8 cellular contexts compared by ENCODE assay signal in genomic region chr15:92903956-92904831, GRCh38. TPM values are rescaled to one million over a fixed set of nuclear protein-coding genes. Genes with fewer than 3 reads are reported as not detected.
DNase-seq lines count a peak whose midpoint lies in the region; ATAC-seq lines count a peak whose summit lies in the region.

No MANE protein-coding gene starts in this region.

- H4K8ac ChIP-seq in mesendoderm (ENCODE audit: low read depth, low read length) = no peak overlapping the region

- H2BK120ac ChIP-seq in mesendoderm (ENCODE audit: low read depth, low read length) = no peak overlapping the region

- H3K27ac ChIP-seq in mesendoderm (ENCODE audit: low read depth, low read length) = peak overlapping the region; percentile 91

- peak overlapping the region; percentile 76 for H3K18ac ChIP-seq in mesendoderm (ENCODE audit: low read length)

- no peak overlapping the region for H2BK15ac ChIP-seq in mesendoderm (replicated peaks; ENCODE audit: low read depth)

- no peak overlapping the region for H3K23ac ChIP-seq in mesendoderm (ENCODE audit: low read length)

- H3K79me1 ChIP-seq in mesendoderm (ENCODE audit: low read length) = no peaks in the 10 kb centered on the region

- no CpG with 5 or more reads among the region's 50 CpGs for WGBS in mesendoderm (ENCODE audit: extremely low coverage, insufficient coverage, low lambda C conversion rate)

- in situ Hi-C loops in Caki2 (cut with HindIII; ENCODE audit: low pct_unique_long_range_greater_than_20kb, low sequenced_read_pairs) = loop anchor here (25.0 kb wide), 1 partner anchor 92 kb away; no protein-coding TSS in a partner anchor

- peaks cover 70% of the 10 kb centered on the region for H3K79me2 ChIP-seq in mesendoderm (ENCODE audit: control insufficient read depth, insufficient read depth, low read length)

- peaks cover 23% of the 10 kb centered on the region for H3K4me1 ChIP-seq in endocrine pancreas (ENCODE audit: control insufficient read depth, insufficient read depth, low read length)
- peaks cover 10% of the 10 kb centered on the region for H3K4me1 ChIP-seq in mesendoderm (ENCODE audit: control insufficient read depth, low read depth, low read length)

- H3K9ac ChIP-seq in endocrine pancreas (ENCODE audit: control insufficient read depth, insufficient read depth, low read length) (peak overlapping the region; percentile 88), mesendoderm (ENCODE audit: low read length) (peak overlapping the region; percentile 83)

- DNase-seq in Caki2 (ENCODE audit: low read depth) (peak; percentile 100), HUDEP-2 (lab: John Stamatoyannopoulos, UW; ENCODE audit: unreplicated experiment in 76 of 76) (peak; percentile 72 to 99 (median 97)), NOMO-1 treated with dmso at 0.1 percent for 144 hours (lab: John Stamatoyannopoulos, UW; ENCODE audit: unreplicated experiment) (peak; percentile 99), mesendoderm (peak; percentile 99)
- DNase-seq in activated CD8-positive, alpha-beta memory T cell treated with anti-CD3 and anti-CD28 coated beads, Interleukin-2, amount 50 U/mL, for 1 hour (ENCODE audit: extremely low read depth) = peak; percentile 91
- peak; percentile 99 for DNase-seq in stimulated activated CD8-positive, alpha-beta memory T cell treated with anti-CD3 and anti-CD28 coated beads, Interleukin-12 subunit alpha, Interleukin-12 subunit beta, amount 100 ng/mL, for 4 hours (ENCODE audit: low read depth)

- no peak overlapping the region for H4K5ac ChIP-seq in mesendoderm (ENCODE audit: low read length)

- no peak overlapping the region for H2AK5ac ChIP-seq in mesendoderm (ENCODE audit: low read length)

- H3K36me3 ChIP-seq in endocrine pancreas (ENCODE audit: control insufficient read depth, insufficient read depth, low read length) (peaks cover 6% of the 10 kb centered on the region), mesendoderm (ENCODE audit: control insufficient read depth, insufficient read depth, low read length) (no peaks in the 10 kb centered on the region)

- H3K27me3 ChIP-seq in endocrine pancreas (ENCODE audit: control insufficient read depth, insufficient read depth, low read length) (no peaks in the 10 kb centered on the region), mesendoderm (ENCODE audit: insufficient read depth, low read length, poor library complexity) (no peaks in the 10 kb centered on the region)

- ATAC-seq in GM21390 (IDR thresholded peaks at IDR 0.05; ENCODE audit: unreplicated experiment) = peak; percentile 79

- peak overlapping the region; percentile 87 for H3K56ac ChIP-seq in mesendoderm (ENCODE audit: low read length)

- H3K4me3 ChIP-seq in endocrine pancreas (ENCODE audit: control insufficient read depth, insufficient read depth, low read length) (peak overlapping the region; percentile 100), mesendoderm (ENCODE audit: low read length) (peak overlapping the region; percentile 54)

- peak overlapping the region; percentile 80 for H3K4me2 ChIP-seq in mesendoderm (ENCODE audit: low read length)

- H3K4ac ChIP-seq in mesendoderm (ENCODE audit: low read depth, low read length) = peak overlapping the region; percentile 93

- no peaks in the 10 kb centered on the region for H3K9me3 ChIP-seq in endocrine pancreas (ENCODE audit: control insufficient read depth, low read length)

- H2BK5ac ChIP-seq in mesendoderm (ENCODE audit: low read length) = peak overlapping the region; percentile 36

RNA-seq across cellular contexts. Expression of gene CHD2, which starts 4.1 kb away (rescaled TPM):
- total RNA-seq in Caki2 (2014; rRNA removed; shearing (Covaris generic); ENCODE audit: low replicate concordance) = 26.6 and 83.0 TPM in 2 replicates
- 46.2 TPM for polyA plus RNA-seq in mesendoderm (2013, experiment 1 of 2)
- polyA plus RNA-seq in mesendoderm (2013, experiment 2 of 2) = 51.0 TPM

Comparison
In these comparisons a context has a peak if more than half of its experiments do, and no peak if none do; other contexts are left out.
1. Peak in every context shown above with its lines: DNase-seq, ATAC-seq, H3K4me3 ChIP-seq and H3K27ac ChIP-seq.